In genomic region chr6:160142115-160142715, GRCh38 we compare ENCODE assay signal across 3 cellular contexts.
TF ChIP-seq lines count a peak whose summit lies in the region.

No MANE protein-coding gene starts in this region.

TF ChIP-seq in A549, 52 proteins besides CTCF, POLR2A, EP300 and RAD21 (continued from another document):
- TF ChIP-seq REST (IDR thresholded peaks at IDR 0.05), result no peak
- TF ChIP-seq JUN (IDR thresholded peaks at IDR 0.05), result no peak
- TF ChIP-seq ZSCAN20 (CRISPR knock-in tag; IDR thresholded peaks at IDR 0.05), result no peak
- TF ChIP-seq MAZ (IDR thresholded peaks at IDR 0.05; ENCODE audit: borderline replicate concordance, low read depth, low read length), result no peak

TF ChIP-seq in GM23338, 12 proteins besides CTCF, POLR2A, EP300 and RAD21 (continued from another document):
- no peak for TF ChIP-seq ETS1 (IDR thresholded peaks at IDR 0.05)
- no peak for TF ChIP-seq ZNF114 (CRISPR knock-in tag; IDR thresholded peaks at IDR 0.05)
- TF ChIP-seq REST (IDR thresholded peaks at IDR 0.05; ENCODE audit: unreplicated experiment), result no peak
- TF ChIP-seq EZH2 (IDR thresholded peaks at IDR 0.05; ENCODE audit: low read depth, unreplicated experiment), result no peak

TF ChIP-seq in WTC11, 78 proteins besides CTCF, POLR2A, EP300 and RAD21 (continued from another document):
- no peak for TF ChIP-seq MLX (CRISPR knock-in tag; IDR thresholded peaks at IDR 0.05)
- no peak for TF ChIP-seq GABPB1 (CRISPR knock-in tag; IDR thresholded peaks at IDR 0.05)
- no peak for TF ChIP-seq TEAD4 (CRISPR knock-in tag; IDR thresholded peaks at IDR 0.05)
- no peak for TF ChIP-seq NR3C1 (CRISPR knock-in tag; conservative IDR thresholded peaks at IDR 0.05; ENCODE audit: low read depth)
- no peak for TF ChIP-seq ATF1 (CRISPR knock-in tag; IDR thresholded peaks at IDR 0.05)
- TF ChIP-seq ZNF512 (CRISPR knock-in tag; IDR thresholded peaks at IDR 0.05; ENCODE audit: borderline replicate concordance), result no peak
TF ChIP-seq in WTC11: peak in this region for 0.
